In genomic region chr3:38030126-38031021, GRCh38 we compare ENCODE assay signal across 10 cellular contexts. TPM values are rescaled to one million over a fixed set of nuclear protein-coding genes. Genes with fewer than 3 reads are reported as not detected.
A peak's percentile ranks its signal among the peaks of the same experiment; 100 is the strongest.
DNase-seq lines count a peak whose midpoint lies in the region; ATAC-seq and TF ChIP-seq lines count a peak whose summit lies in the region.
"Had no signal": no experiment of that assay in that cellular context is flagged by ENCODE, and none has a peak within 500 bp of the region (broad histone marks: within the 10 kb centered on the region; RNA-seq: fewer than 3 reads in every experiment).

No MANE protein-coding gene starts in this region.

- H3K36me3 ChIP-seq in GM23338 (ENCODE audit: insufficient read depth) (no peaks in the 10 kb centered on the region), iPS-15b (ENCODE audit: control insufficient read depth, insufficient read depth, low read length) (no peaks in the 10 kb centered on the region)

- H3K27me3 Mint-ChIP-seq in GM23338 (ENCODE audit: insufficient read depth, low read depth, poor library complexity) = peaks cover 48% of the 10 kb centered on the region
- no peaks in the 10 kb centered on the region for H3K27me3 Mint-ChIP-seq in activated T-helper 17 cell treated with anti-CD3 and anti-CD28 coated beads, Interleukin-2, amount 50 U/mL, for 72 hours

- peak overlapping the region; percentile 81 for H3K4me2 ChIP-seq in GM23338

- H3K4me1 Mint-ChIP-seq in GM23338 = peaks cover 6% of the 10 kb centered on the region
- peaks cover 24% of the 10 kb centered on the region for H3K4me1 Mint-ChIP-seq in activated T-helper 17 cell treated with anti-CD3 and anti-CD28 coated beads, Interleukin-2, amount 50 U/mL, for 72 hours

- H3K9me2 ChIP-seq in GM23338 (ENCODE audit: insufficient read depth) = no peaks in the 10 kb centered on the region

- DNase-seq in GM23338 (ENCODE audit: low spot score) (no peak), skeletal muscle cell (ENCODE audit: low read depth) (no peak), C1 segment of cervical spinal cord (lab: John Stamatoyannopoulos, UW) (no peak), superior temporal gyrus (ENCODE audit: extremely low spot score) (no peak), NCI-H2227 (lab: John Stamatoyannopoulos, UW; ENCODE audit: unreplicated experiment) (no peak), NOMO-1 (lab: John Stamatoyannopoulos, UW; ENCODE audit: unreplicated experiment in 2 of 2) (no peak)

- H3K79me2 ChIP-seq in GM23338 (replicated peaks; ENCODE audit: insufficient read depth) = no peaks in the 10 kb centered on the region

- H3K27ac Mint-ChIP-seq in GM23338 = no peak overlapping the region
- H3K27ac Mint-ChIP-seq in activated T-helper 17 cell treated with anti-CD3 and anti-CD28 coated beads, Interleukin-2, amount 50 U/mL, for 72 hours = peak overlapping the region; percentile 81

- peak overlapping the region; percentile 63; the same call in 2 of the 3 replicates for H3K4me3 Mint-ChIP-seq in GM23338
- peak overlapping the region; percentile 70 for H3K4me3 Mint-ChIP-seq in activated T-helper 17 cell treated with anti-CD3 and anti-CD28 coated beads, Interleukin-2, amount 50 U/mL, for 72 hours

- no peaks in the 10 kb centered on the region for H3K9me3 ChIP-seq in iPS-15b (ENCODE audit: control insufficient read depth, insufficient read depth, low read length)

- H3K27me3 ChIP-seq in GM23338 (ENCODE audit: insufficient read depth) (peaks cover 63% of the 10 kb centered on the region), iPS-15b (ENCODE audit: control insufficient read depth, insufficient read depth, low read length) (peaks cover 65% of the 10 kb centered on the region)

- H4K20me1 ChIP-seq in GM23338 (replicated peaks; ENCODE audit: insufficient read depth) = no peaks in the 10 kb centered on the region; the same call in 1 of the 2 replicates

- TF ChIP-seq CTCF in GM23338 (conservative IDR thresholded peaks at IDR 0.05; ENCODE audit: low read depth in 2 of 2) = no peak

- H3F3A ChIP-seq in GM23338 (replicated peaks; ENCODE audit: low read depth) = no peaks in the 10 kb centered on the region

- H3K4me1 ChIP-seq in GM23338 (ENCODE audit: insufficient read depth) = peaks cover 6% of the 10 kb centered on the region
- peaks cover 5% of the 10 kb centered on the region for H3K4me1 ChIP-seq in iPS-15b (ENCODE audit: control insufficient read depth, insufficient read depth, low read length)

- peak overlapping the region; percentile 47 for H3K9ac ChIP-seq in iPS-15b (ENCODE audit: low read depth, low read length)

- no peak for ATAC-seq in GM23338
- ATAC-seq in activated T-helper 17 cell treated with anti-CD3 and anti-CD28 coated beads, Interleukin-2, amount 50 U/mL, for 72 hours (replicated peaks) = no peak

- H3K4me3 ChIP-seq in GM23338 = peak overlapping the region; percentile 79
- peak overlapping the region; percentile 73 for H3K4me3 ChIP-seq in iPS-15b (ENCODE audit: low read depth, low read length)
- H3K4me3 ChIP-seq in skeletal muscle cell (ENCODE audit: low read depth, low read length) = peak overlapping the region; percentile 72

- H2AFZ ChIP-seq in GM23338 = peak overlapping the region; percentile 88; the same call in 1 of the 2 replicates

- H3K9me3 Mint-ChIP-seq in GM23338 = no peaks in the 10 kb centered on the region; the same call in 2 of the 3 replicates
- H3K9me3 Mint-ChIP-seq in activated T-helper 17 cell treated with anti-CD3 and anti-CD28 coated beads, Interleukin-2, amount 50 U/mL, for 72 hours = no peaks in the 10 kb centered on the region

- H3K27ac ChIP-seq in GM23338 (ENCODE audit: low read depth) = no peak overlapping the region

- no peaks in the 10 kb centered on the region for H3K36me3 Mint-ChIP-seq in GM23338 (ENCODE audit: low read depth)
- H3K36me3 Mint-ChIP-seq in activated T-helper 17 cell treated with anti-CD3 and anti-CD28 coated beads, Interleukin-2, amount 50 U/mL, for 72 hours (ENCODE audit: low read depth) = no peaks in the 10 kb centered on the region

TF ChIP-seq in GM23338, 12 proteins besides CTCF, POLR2A, EP300 and RAD21 (continues in another document):
- TF ChIP-seq STAT1 (IDR thresholded peaks at IDR 0.05; ENCODE audit: unreplicated experiment) = no peak
- TF ChIP-seq EZH2phosphoT487 (IDR thresholded peaks at IDR 0.05; ENCODE audit: unreplicated experiment) = no peak
- no peak for TF ChIP-seq ETS1 (IDR thresholded peaks at IDR 0.05)
- no peak for TF ChIP-seq CREB1 (CRISPR knock-in tag; IDR thresholded peaks at IDR 0.05; ENCODE audit: low read depth)
- no peak for TF ChIP-seq POLR2AphosphoS5 (IDR thresholded peaks at IDR 0.05; ENCODE audit: low read depth)
- no peak for TF ChIP-seq ZNF114 (CRISPR knock-in tag; IDR thresholded peaks at IDR 0.05)
- no peak for TF ChIP-seq REST (IDR thresholded peaks at IDR 0.05; ENCODE audit: unreplicated experiment)
- TF ChIP-seq NANOG (IDR thresholded peaks at IDR 0.05; ENCODE audit: borderline replicate concordance) = no peak

RNA-seq across cellular contexts. Expression of gene PLCD1, which starts 0.9 kb away (rescaled TPM):
- 21.3 and 24.4 TPM in 2 replicates for total RNA-seq in GM23338 (2014; rRNA removed; shearing (Covaris generic))
- 15.3 and 16.0 TPM in 2 replicates for polyA plus RNA-seq in GM23338 (2016; fragmentation: Nextera tagmentation; extraction: Ambion mirVana)
- total RNA-seq in activated T-helper 17 cell treated with anti-CD3 and anti-CD28 coated beads, Interleukin-2, amount 50 U/mL, for 72 hours = 10 to 100 TPM; 17.7 to 24.4 TPM

RNA-seq across cellular contexts. Expression of gene DLEC1, which starts 8.6 kb away (rescaled TPM):
- 0.19 and 0.31 TPM in 2 replicates for total RNA-seq in GM23338 (2014; rRNA removed; shearing (Covaris generic))
- polyA plus RNA-seq in GM23338 (2016; fragmentation: Nextera tagmentation; extraction: Ambion mirVana) = 0.66 and 0.71 TPM in 2 replicates
- total RNA-seq in activated T-helper 17 cell treated with anti-CD3 and anti-CD28 coated beads, Interleukin-2, amount 50 U/mL, for 72 hours = 1 to 10 TPM; 1.2 to 2.0 TPM
- total RNA-seq: LHCN-M2, pulmonary artery endothelial cell had no signal

RNA-seq across cellular contexts. Expression of gene VILL, which starts 39.8 kb away (rescaled TPM):
- 4.2 and 9.8 TPM in 2 replicates for total RNA-seq in GM23338 (2014; rRNA removed; shearing (Covaris generic))
- polyA plus RNA-seq in GM23338 (2016; fragmentation: Nextera tagmentation; extraction: Ambion mirVana) = 2.7 and 3.4 TPM in 2 replicates
- 10 to 100 TPM; 12.7 to 13.4 TPM for total RNA-seq in activated T-helper 17 cell treated with anti-CD3 and anti-CD28 coated beads, Interleukin-2, amount 50 U/mL, for 72 hours
